Comparison of ENCODE assay signal across 1 cellular context in the genomic region with DNA sequence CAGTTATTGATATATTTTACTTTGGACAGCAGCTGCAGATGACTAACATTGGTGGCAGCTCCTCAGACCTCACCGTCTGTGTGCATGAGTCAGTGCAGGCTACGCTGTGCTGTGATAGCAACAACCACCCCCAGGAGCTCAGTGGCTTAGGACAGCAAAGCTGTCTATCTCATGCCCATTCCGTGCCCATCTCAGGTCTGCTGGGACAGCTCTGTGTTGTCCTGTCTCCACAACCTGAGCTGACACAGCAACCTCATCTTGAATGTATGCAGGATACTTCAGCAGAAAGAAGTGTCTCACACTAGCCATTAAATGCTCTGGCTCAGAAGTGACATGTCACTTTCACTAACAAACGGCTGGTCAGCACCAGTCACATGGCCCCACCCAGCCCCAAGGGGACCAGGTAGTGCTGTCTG.
TF ChIP-seq lines count a peak whose summit lies in the region.

No MANE protein-coding gene starts in this region.

TF ChIP-seq in H1, 55 proteins besides CTCF, POLR2A, EP300 and RAD21:
- TF ChIP-seq KDM5A (IDR thresholded peaks at IDR 0.05; ENCODE audit: low read length) = no peak
- no peak for TF ChIP-seq NANOG (IDR thresholded peaks at IDR 0.05; ENCODE audit: insufficient read depth, low read depth, low read length, poor library complexity, severe bottlenecking)
- TF ChIP-seq RFX5 (IDR thresholded peaks at IDR 0.05; ENCODE audit: borderline replicate concordance, low read depth, low read length) = no peak
- TF ChIP-seq SIX5 (IDR thresholded peaks at IDR 0.05; ENCODE audit: low read depth, low read length) = no peak
- TF ChIP-seq SP1 (IDR thresholded peaks at IDR 0.05; ENCODE audit: low read depth, low read length) = no peak
- TF ChIP-seq CHD1 (IDR thresholded peaks at IDR 0.05; ENCODE audit: low read depth, low read length) = no peak
- TF ChIP-seq TCF12 (IDR thresholded peaks at IDR 0.05; ENCODE audit: low read depth, low read length) = no peak
- no peak for TF ChIP-seq BACH1 (IDR thresholded peaks at IDR 0.05; ENCODE audit: low read length)
- TF ChIP-seq EGR1 (IDR thresholded peaks at IDR 0.05; ENCODE audit: borderline replicate concordance, low read depth, low read length) = no peak
